Comparison of ENCODE assay signal across 8 cellular contexts in the genomic region with DNA sequence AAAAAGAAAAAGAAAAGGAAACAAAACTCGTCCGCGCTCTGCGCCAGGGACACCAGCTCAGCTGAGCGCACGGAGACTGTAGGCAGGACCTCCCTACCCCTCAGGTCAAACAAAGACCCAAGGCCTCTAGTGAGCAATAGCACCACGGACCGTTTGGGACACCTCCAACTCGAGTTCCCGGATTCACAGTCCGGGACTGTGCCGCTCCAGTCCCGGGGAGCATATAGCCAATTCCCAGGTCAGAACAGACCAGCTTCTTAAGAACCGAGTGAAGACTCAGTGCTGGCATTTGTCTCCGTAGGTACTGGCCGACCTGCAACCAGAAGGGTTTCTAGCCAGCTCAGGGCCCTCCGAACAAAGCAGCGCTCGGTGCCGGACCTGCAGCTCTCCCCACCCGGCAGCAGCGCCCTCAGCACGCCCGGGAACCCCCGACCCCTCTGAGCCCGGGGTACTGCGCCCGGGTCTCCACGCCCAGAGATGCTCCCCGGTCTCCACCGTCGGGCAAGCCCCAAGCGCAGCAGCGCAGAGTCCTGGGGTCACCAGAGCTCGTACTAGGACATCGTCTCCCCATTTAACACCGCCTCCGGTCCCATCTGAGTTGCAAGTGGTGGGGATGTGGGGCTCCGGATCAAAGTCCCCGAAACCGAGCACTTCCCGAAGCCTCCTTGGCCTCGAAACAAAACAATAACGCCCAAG. TPM values are rescaled to one million over a fixed set of nuclear protein-coding genes. Genes with fewer than 3 reads are reported as not detected.
DNase-seq lines count a peak whose midpoint lies in the region; ATAC-seq and TF ChIP-seq lines count a peak whose summit lies in the region.

No MANE protein-coding gene starts in this region.

- peak; percentile 52 for DNase-seq in AG08396 (ENCODE audit: low spot score)
- DNase-seq in RWPE2 (ENCODE audit: low spot score): no peak
- DNase-seq in body of pancreas: peak; percentile 38 to 60 (median 52)
- DNase-seq in iPS DF 19.7 (ENCODE audit: low read depth, low spot score): peak; percentile 23
- DNase-seq in NCI-H82 (lab: John Stamatoyannopoulos, UW): no peak
- no peak for DNase-seq in AML-193 (lab: John Stamatoyannopoulos, UW)

- no peaks in the 10 kb centered on the region for H3K9me3 ChIP-seq in RWPE2 (ENCODE audit: severe bottlenecking)
- H3K9me3 ChIP-seq in body of pancreas: no peaks in the 10 kb centered on the region

- H3K4me3 ChIP-seq in RWPE2 (ENCODE audit: severe bottlenecking) (peak overlapping the region; percentile 45), body of pancreas (peak overlapping the region; percentile 66 to 76), rectal smooth muscle tissue (ENCODE audit: low read length) (peak overlapping the region; percentile 98)

- no peak for TF ChIP-seq POLR2A in body of pancreas (IDR thresholded peaks at IDR 0.05)

- H3K9ac ChIP-seq in rectal smooth muscle tissue (ENCODE audit: low read length): peak overlapping the region; percentile 85

- H3K27me3 ChIP-seq in RWPE2 (ENCODE audit: insufficient read depth, poor library complexity, severe bottlenecking): no peaks in the 10 kb centered on the region
- H3K27me3 ChIP-seq in body of pancreas: no peaks in the 10 kb centered on the region
- H3K27me3 ChIP-seq in rectal smooth muscle tissue (ENCODE audit: control insufficient read depth, insufficient read depth, low read length): no peaks in the 10 kb centered on the region

- H3K36me3 ChIP-seq in RWPE2 (ENCODE audit: low read depth) (no peaks in the 10 kb centered on the region), body of pancreas (replicated peaks in 1 of 2; ENCODE audit: insufficient read depth in 1 of 2, low read depth in 2 of 2) (no peaks in the 10 kb centered on the region), rectal smooth muscle tissue (ENCODE audit: control insufficient read depth, insufficient read depth, low read length) (no peaks in the 10 kb centered on the region)

- 0 to 1% methylated on average over 8 to 37 of the region's 44 CpGs for WGBS in body of pancreas, 2 donors

- intact Hi-C loops in body of pancreas (cut with DNase I): no loop called here

- ATAC-seq in GM21528 (IDR thresholded peaks at IDR 0.05; ENCODE audit: low FRiP score, unreplicated experiment) (peak; percentile 32), RWPE2 (ENCODE audit: low read depth) (peak; percentile 52), body of pancreas (peak; percentile 34)

- H3K27ac ChIP-seq in RWPE2 (ENCODE audit: poor library complexity, severe bottlenecking): peak overlapping the region; percentile 34
- H3K27ac ChIP-seq in body of pancreas: peak overlapping the region; percentile 69 to 85 (median 74)
- H3K27ac ChIP-seq in rectal smooth muscle tissue (ENCODE audit: low read depth, low read length): peak overlapping the region; percentile 95

- TF ChIP-seq CTCF in RWPE2 (IDR thresholded peaks at IDR 0.05; ENCODE audit: poor library complexity, severe bottlenecking) (no peak), body of pancreas (IDR thresholded peaks at IDR 0.05) (no peak)

- H3K4me1 ChIP-seq in RWPE2 (ENCODE audit: insufficient read depth, poor library complexity, severe bottlenecking) (peaks cover 5% of the 10 kb centered on the region), body of pancreas (peaks cover 4% of the 10 kb centered on the region), rectal smooth muscle tissue (ENCODE audit: control insufficient read depth, insufficient read depth, low read length) (peaks cover 23% of the 10 kb centered on the region)

RNA-seq across cellular contexts. Expression of gene ABCA1, which starts 0.6 kb away (rescaled TPM):
- 10 to 100 TPM; 18.1 to 18.9 TPM for total RNA-seq in body of pancreas

Comparison
In these comparisons a context has a peak if more than half of its experiments do, and no peak if none do; other contexts are left out.
1. DNase-seq: peak in AG08396 (single experiment), body of pancreas (4 of 4) and iPS DF 19.7 (single experiment); none in RWPE2 (single experiment), NCI-H82 (single experiment) and AML-193 (0 of 2).
2. H3K27ac ChIP-seq: peak in every context shown above with its lines; median percentile 95 in rectal smooth muscle tissue; 74 in body of pancreas; 34 in RWPE2.
3. H3K4me3 ChIP-seq: peak in every context shown above with its lines; median percentile 98 in rectal smooth muscle tissue; 71 in body of pancreas; 45 in RWPE2.
4. Peak in every context shown above with its lines, with median percentiles within 50 percentile points of each other: ATAC-seq.